ENCODE assay signal across 16 cellular contexts in genomic region chr16:57038151-57038550, GRCh38. TPM values are rescaled to one million over a fixed set of nuclear protein-coding genes. Genes with fewer than 3 reads are reported as not detected.
A peak's percentile ranks its signal among the peaks of the same experiment; 100 is the strongest.
DNase-seq lines count a peak whose midpoint lies in the region; ATAC-seq, FAIRE-seq and TF ChIP-seq lines count a peak whose summit lies in the region.
"Had no signal": no experiment of that assay in that cellular context is flagged by ENCODE, and none has a peak within 500 bp of the region (broad histone marks: within the 10 kb centered on the region; RNA-seq: fewer than 3 reads in every experiment).

No MANE protein-coding gene starts in this region.

- H3K9ac ChIP-seq in endothelial cell of umbilical vein (replicated peaks; ENCODE audit: extremely low read depth, insufficient read depth, low read length): no peak overlapping the region

- no peaks in the 10 kb centered on the region for H4K20me1 ChIP-seq in endothelial cell of umbilical vein (replicated peaks; ENCODE audit: control insufficient read depth, extremely low read depth, insufficient read depth, low read length)

- no peak for DNase-seq in activated CD4-positive, alpha-beta T cell treated with anti-CD3 and anti-CD28 coated beads, Interleukin-2, amount 10 ng/mL, durations not matched to agents 24 days and 14 days
- DNase-seq in activated CD4-positive, alpha-beta T cell treated with anti-CD3 and anti-CD28 coated beads for 48 hours: no peak
- DNase-seq in RPMI7951 (ENCODE audit: low read depth) (peak; percentile 32), endothelial cell of umbilical vein (ENCODE audit: low read depth, low spot score) (no peak), SW480 (ENCODE audit: low spot score) (no peak)
- DNase-seq: ACHN; activated CD4-positive, alpha-beta T cell treated with anti-CD3 and anti-CD28 coated beads, Interleukin-2, amount 50 U/mL, for 48 hours; NCI-H1048; NCI-H69; stimulated activated CD4-positive, alpha-beta T cell treated with anti-CD3 and anti-CD28 coated beads, Interleukin-1b, Interleukin-23, amount 100 ng/mL, for 48 hours; stomach had no signal

- H3K9me3 ChIP-seq in endothelial cell of umbilical vein (replicated peaks; ENCODE audit: control insufficient read depth, insufficient read depth, low read length): no peaks in the 10 kb centered on the region
- H3K9me3 ChIP-seq: stomach had no signal

- H3K27me3 Mint-ChIP-seq in activated CD4-positive, alpha-beta T cell treated with anti-CD3 and anti-CD28 coated beads, Interleukin-2, amount 10 ng/mL, durations not matched to agents 24 days and 14 days: no peaks in the 10 kb centered on the region
- H3K27me3 Mint-ChIP-seq in stimulated activated memory B cell treated with anti-CD40 and anti-IgM and Interleukin-4, amounts not matched to agents 10 μg/mL and 1 μg/mL and 100 μg/mL, for 72 hours: no peaks in the 10 kb centered on the region

- H3K9me3 Mint-ChIP-seq in activated CD4-positive, alpha-beta T cell treated with anti-CD3 and anti-CD28 coated beads, Interleukin-2, amount 10 ng/mL, durations not matched to agents 24 days and 14 days: no peaks in the 10 kb centered on the region
- H3K9me3 Mint-ChIP-seq in stimulated activated memory B cell treated with anti-CD40 and anti-IgM and Interleukin-4, amounts not matched to agents 10 μg/mL and 1 μg/mL and 100 μg/mL, for 72 hours: no peaks in the 10 kb centered on the region

- no peak for ATAC-seq in stimulated activated memory B cell treated with anti-CD40 and anti-IgM and Interleukin-4, amounts not matched to agents 10 μg/mL and 1 μg/mL and 100 μg/mL, for 72 hours
- ATAC-seq in HG03520 (IDR thresholded peaks at IDR 0.05; ENCODE audit: unreplicated experiment) (no peak), GM21576 (IDR thresholded peaks at IDR 0.05; ENCODE audit: unreplicated experiment) (no peak)

- no TSS peak for BruUV-seq in endothelial cell of umbilical vein (replicated peaks; lab: Mats Ljungman, UMichigan)

- CTCF ChIA-PET in endothelial cell of umbilical vein (lab: Charles Lee): interaction anchor here (1.4 to 1.8 kb wide), 3 partner anchors 8 to 10 kb away, joined by 3 to 6 read pairs (median 5); no protein-coding TSS in a partner anchor

- POLR2A ChIA-PET in endothelial cell of umbilical vein (lab: Charles Lee): no interaction called here

- no peak for TF ChIP-seq CTCF in endothelial cell of umbilical vein (IDR thresholded peaks at IDR 0.05; ENCODE audit: extremely low read depth in 1 of 2, insufficient read depth in 1 of 2, low read depth in 1 of 2, low read length in 2 of 2)

- peaks cover 5% of the 10 kb centered on the region for H3K4me1 ChIP-seq in endothelial cell of umbilical vein (ENCODE audit: control insufficient read depth, extremely low read depth, insufficient read depth, low read length)

- no peak overlapping the region for H3K4me2 ChIP-seq in endothelial cell of umbilical vein (ENCODE audit: insufficient read depth, low read length)

- H3K27ac ChIP-seq in endothelial cell of umbilical vein (ENCODE audit: insufficient read depth, low read depth, low read length): no peak overlapping the region
- H3K27ac ChIP-seq: cardiac muscle cell had no signal

- no peaks in the 10 kb centered on the region for H3K79me2 ChIP-seq in endothelial cell of umbilical vein (ENCODE audit: control insufficient read depth, insufficient read depth, low read length)

- H2AFZ ChIP-seq in endothelial cell of umbilical vein (ENCODE audit: low read depth, low read length): no peak overlapping the region

- no peak for TF ChIP-seq POLR2A in endothelial cell of umbilical vein (IDR thresholded peaks at IDR 0.05; ENCODE audit: low read depth, low read length)

- no peaks in the 10 kb centered on the region for H3K27me3 ChIP-seq in endothelial cell of umbilical vein (ENCODE audit: control insufficient read depth in 2 of 2, insufficient read depth in 2 of 2, low read length in 2 of 2)
- H3K27me3 ChIP-seq: cardiac muscle cell, stomach had no signal

- H3K27ac Mint-ChIP-seq in activated CD4-positive, alpha-beta T cell treated with anti-CD3 and anti-CD28 coated beads, Interleukin-2, amount 10 ng/mL, durations not matched to agents 24 days and 14 days: peak overlapping the region; percentile 64
- H3K27ac Mint-ChIP-seq in stimulated activated memory B cell treated with anti-CD40 and anti-IgM and Interleukin-4, amounts not matched to agents 10 μg/mL and 1 μg/mL and 100 μg/mL, for 72 hours: peak overlapping the region; percentile 97

- peaks cover 82% of the 10 kb centered on the region for H3K36me3 Mint-ChIP-seq in activated CD4-positive, alpha-beta T cell treated with anti-CD3 and anti-CD28 coated beads, Interleukin-2, amount 10 ng/mL, durations not matched to agents 24 days and 14 days (ENCODE audit: low read depth)
- peaks cover 77% of the 10 kb centered on the region for H3K36me3 Mint-ChIP-seq in stimulated activated memory B cell treated with anti-CD40 and anti-IgM and Interleukin-4, amounts not matched to agents 10 μg/mL and 1 μg/mL and 100 μg/mL, for 72 hours

- H3K4me3 Mint-ChIP-seq in activated CD4-positive, alpha-beta T cell treated with anti-CD3 and anti-CD28 coated beads, Interleukin-2, amount 10 ng/mL, durations not matched to agents 24 days and 14 days: peak overlapping the region; percentile 48
- no peak overlapping the region for H3K4me3 Mint-ChIP-seq in stimulated activated memory B cell treated with anti-CD40 and anti-IgM and Interleukin-4, amounts not matched to agents 10 μg/mL and 1 μg/mL and 100 μg/mL, for 72 hours

- dilution Hi-C loops in endothelial cell of umbilical vein (cut with MboI; ENCODE audit: extremely low pct_ligation_motif_present, low sequenced_read_pairs): no loop called here

- H3K9me1 ChIP-seq in endothelial cell of umbilical vein (replicated peaks; ENCODE audit: control insufficient read depth, extremely low read depth, insufficient read depth, low read length): no peaks in the 10 kb centered on the region

- H3K36me3 ChIP-seq in endothelial cell of umbilical vein (ENCODE audit: control insufficient read depth in 2 of 2, extremely low read depth in 1 of 2, insufficient read depth in 2 of 2, low read length in 2 of 2): no peaks in the 10 kb centered on the region
- H3K36me3 ChIP-seq: cardiac muscle cell had no signal

- intact Hi-C loops in activated CD4-positive, alpha-beta T cell treated with anti-CD3 and anti-CD28 coated beads, Interleukin-2, amount 10 ng/mL, durations not matched to agents 24 days and 14 days (cut with micrococcal nuclease): no loop called here
- intact Hi-C loops in endothelial cell of umbilical vein (cut with micrococcal nuclease): no loop called here

- FAIRE-seq in endothelial cell of umbilical vein (lab: Jason Lieb, UNC): peak; percentile 52
- FAIRE-seq: frontal cortex had no signal

- no peak overlapping the region for H3K4me3 ChIP-seq in endothelial cell of umbilical vein (replicated peaks in 1 of 3; ENCODE audit: insufficient read depth in 1 of 3, low read depth in 1 of 3, low read length in 3 of 3)
- H3K4me3 ChIP-seq: cardiac muscle cell, stomach had no signal

- peaks cover 77% of the 10 kb centered on the region for H3K4me1 Mint-ChIP-seq in activated CD4-positive, alpha-beta T cell treated with anti-CD3 and anti-CD28 coated beads, Interleukin-2, amount 10 ng/mL, durations not matched to agents 24 days and 14 days
- peaks cover 91% of the 10 kb centered on the region for H3K4me1 Mint-ChIP-seq in stimulated activated memory B cell treated with anti-CD40 and anti-IgM and Interleukin-4, amounts not matched to agents 10 μg/mL and 1 μg/mL and 100 μg/mL, for 72 hours

TF ChIP-seq in endothelial cell of umbilical vein, 7 proteins besides CTCF, POLR2A, EP300 and RAD21:
- TF ChIP-seq, protein P1, sequence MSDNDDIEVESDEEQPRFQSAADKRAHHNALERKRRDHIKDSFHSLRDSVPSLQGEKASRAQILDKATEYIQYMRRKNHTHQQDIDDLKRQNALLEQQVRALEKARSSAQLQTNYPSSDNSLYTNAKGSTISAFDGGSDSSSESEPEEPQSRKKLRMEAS (IDR thresholded peaks at IDR 0.05; ENCODE audit: insufficient read depth, insufficient read length): no peak
- TF ChIP-seq JUN (IDR thresholded peaks at IDR 0.05; ENCODE audit: borderline replicate concordance, insufficient read depth, insufficient read length, low read depth) (no peak), POLR2AphosphoS5 (IDR thresholded peaks at IDR 0.05; ENCODE audit: insufficient read depth, low read depth, low read length) (no peak), EZH2 (IDR thresholded peaks at IDR 0.05; ENCODE audit: borderline replicate concordance, low read depth, low read length, severe bottlenecking) (no peak), MYC (IDR thresholded peaks at IDR 0.05; ENCODE audit: low read depth, low read length) (no peak), FOS (IDR thresholded peaks at IDR 0.05; ENCODE audit: borderline replicate concordance, insufficient read depth, low read length) (no peak), GATA2 (IDR thresholded peaks at IDR 0.05; ENCODE audit: insufficient read depth, insufficient read length, low read depth, low read length) (no peak)
TF ChIP-seq in endothelial cell of umbilical vein: peak in this region for 0.

RNA-seq across cellular contexts. Expression of gene NLRC5, which starts 48.8 kb away (rescaled TPM):
- 208 and 214 TPM in 2 replicates for total RNA-seq in activated CD4-positive, alpha-beta T cell treated with anti-CD3 and anti-CD28 coated beads, Interleukin-2, amount 10 ng/mL, durations not matched to agents 24 days and 14 days
- 15.0 and 16.1 TPM in 2 replicates for total RNA-seq in RPMI7951 (2014; rRNA removed; shearing (Covaris generic))
- total RNA-seq in endothelial cell of umbilical vein: 20.1 and 26.3 TPM in 2 replicates
- polyA plus RNA-seq in endothelial cell of umbilical vein: 7.4 and 8.0 TPM in 2 replicates
- polyA plus RNA-seq in endothelial cell of umbilical vein (2011; cell fraction: cytosol; rRNA removed): 5.1 and 5.7 TPM in 2 replicates
- 33.9 and 47.2 TPM in 2 replicates for polyA plus RNA-seq in endothelial cell of umbilical vein (2011; cell fraction: nucleus; rRNA removed)
- polyA plus RNA-seq in endothelial cell of umbilical vein (2012): 11.6 and 14.4 TPM in 2 replicates
- 14.2 and 18.8 TPM in 2 replicates for polyA minus RNA-seq in endothelial cell of umbilical vein
- polyA minus RNA-seq in endothelial cell of umbilical vein (2011; cell fraction: cytosol; rRNA and poly(A)+ RNA removed): 17.2 TPM
- 33.6 and 37.9 TPM in 2 replicates for polyA minus RNA-seq in endothelial cell of umbilical vein (2011; cell fraction: nucleus; rRNA and poly(A)+ RNA removed)
- total RNA-seq: cardiac muscle cell had no signal
- polyA plus RNA-seq: cardiac muscle cell had no signal

RNA-seq across cellular contexts. Expression of gene CPNE2, which starts 54.2 kb away (rescaled TPM):
- 6.3 and 6.4 TPM in 2 replicates for total RNA-seq in activated CD4-positive, alpha-beta T cell treated with anti-CD3 and anti-CD28 coated beads, Interleukin-2, amount 10 ng/mL, durations not matched to agents 24 days and 14 days
- total RNA-seq in RPMI7951 (2014; rRNA removed; shearing (Covaris generic)): 61.8 and 93.1 TPM in 2 replicates
- total RNA-seq in endothelial cell of umbilical vein: 91.9 and 92.0 TPM in 2 replicates
- 187 and 226 TPM in 2 replicates for polyA plus RNA-seq in endothelial cell of umbilical vein
- 150 and 158 TPM in 2 replicates for polyA plus RNA-seq in endothelial cell of umbilical vein (2011; cell fraction: cytosol; rRNA removed)
- polyA plus RNA-seq in endothelial cell of umbilical vein (2011; cell fraction: nucleus; rRNA removed): 83.6 and 96.7 TPM in 2 replicates
- 74.3 and 81.4 TPM in 2 replicates for polyA plus RNA-seq in endothelial cell of umbilical vein (2012)
- 139 and 144 TPM in 2 replicates for polyA minus RNA-seq in endothelial cell of umbilical vein
- 9.1 TPM for polyA minus RNA-seq in endothelial cell of umbilical vein (2011; cell fraction: cytosol; rRNA and poly(A)+ RNA removed)
- polyA minus RNA-seq in endothelial cell of umbilical vein (2011; cell fraction: nucleus; rRNA and poly(A)+ RNA removed): 45.1 and 47.6 TPM in 2 replicates
